Comparison of ENCODE assay signal across 17 cellular contexts in the genomic region with DNA sequence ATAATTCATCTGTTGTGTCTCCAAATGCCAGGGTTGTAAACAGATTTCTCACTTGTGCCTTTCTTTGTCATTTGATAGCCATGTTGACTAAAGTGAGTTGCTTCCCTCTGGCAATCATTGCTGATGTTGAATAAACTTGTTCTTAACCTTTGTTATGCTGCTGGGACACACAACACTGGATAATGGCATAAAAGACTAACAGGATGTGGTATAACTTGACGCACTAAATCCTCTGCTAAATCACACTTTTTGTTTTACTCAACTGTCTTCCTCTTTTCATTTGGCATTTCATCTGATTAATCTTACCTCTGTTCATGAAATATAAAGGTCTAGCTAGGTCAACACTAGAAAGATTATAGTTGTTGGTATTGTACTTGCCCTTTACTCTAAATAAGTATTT. TPM values are rescaled to one million over a fixed set of nuclear protein-coding genes. Genes with fewer than 3 reads are reported as not detected.
DNase-seq lines count a peak whose midpoint lies in the region; ATAC-seq and TF ChIP-seq lines count a peak whose summit lies in the region.
"Had no signal": no experiment of that assay in that cellular context is flagged by ENCODE, and none has a peak within 500 bp of the region (broad histone marks: within the 10 kb centered on the region; RNA-seq: fewer than 3 reads in every experiment).

No MANE protein-coding gene starts in this region.

- peaks cover 2% of the 10 kb centered on the region for H3K36me3 Mint-ChIP-seq in activated CD8-positive, alpha-beta memory T cell treated with anti-CD3 and anti-CD28 coated beads, Interleukin-2, amount 10 ng/mL, durations not matched to agents 7 days and 5 days
- no peaks in the 10 kb centered on the region for H3K36me3 Mint-ChIP-seq in central memory CD8-positive, alpha-beta T cell (ENCODE audit: insufficient read depth)
- H3K36me3 Mint-ChIP-seq in stimulated activated naive B cell treated with anti-CD40 and anti-IgM and Interleukin-4, amounts not matched to agents 10 μg/mL and 1 μg/mL and 100 μg/mL, for 72 hours = no peaks in the 10 kb centered on the region
- H3K36me3 Mint-ChIP-seq: immature natural killer cell had no signal

- no peaks in the 10 kb centered on the region for H3K27me3 ChIP-seq in effector memory CD4-positive, alpha-beta T cell (replicated peaks; ENCODE audit: control insufficient read depth, insufficient read depth, low read length, poor library complexity, severe bottlenecking)
- no peaks in the 10 kb centered on the region for H3K27me3 ChIP-seq in stomach
- H3K27me3 ChIP-seq: gastroesophageal sphincter had no signal

- CTCF ChIA-PET in activated CD8-positive, alpha-beta memory T cell treated with anti-CD3 and anti-CD28 coated beads, Interleukin-2, amount 10 ng/mL, durations not matched to agents 7 days and 5 days (lab: Charles Lee) = no interaction called here

- ATAC-seq in activated CD8-positive, alpha-beta memory T cell treated with anti-CD3 and anti-CD28 coated beads, Interleukin-2, amount 10 ng/mL, durations not matched to agents 7 days and 5 days = peak; percentile 64
- ATAC-seq in central memory CD8-positive, alpha-beta T cell (replicated peaks; ENCODE audit: extremely low read depth, poor library complexity, severe bottlenecking) = peak; percentile 59
- peak; percentile 64 to 84 for ATAC-seq in stimulated activated naive B cell treated with anti-CD40 and anti-IgM and Interleukin-4, amounts not matched to agents 10 μg/mL and 1 μg/mL and 100 μg/mL, for 72 hours (replicated peaks)
- ATAC-seq: gastroesophageal sphincter had no signal

- peaks cover 23% of the 10 kb centered on the region for H3K4me1 Mint-ChIP-seq in activated CD8-positive, alpha-beta memory T cell treated with anti-CD3 and anti-CD28 coated beads, Interleukin-2, amount 10 ng/mL, durations not matched to agents 7 days and 5 days
- no peaks in the 10 kb centered on the region for H3K4me1 Mint-ChIP-seq in central memory CD8-positive, alpha-beta T cell
- no peaks in the 10 kb centered on the region for H3K4me1 Mint-ChIP-seq in stimulated activated naive B cell treated with anti-CD40 and anti-IgM and Interleukin-4, amounts not matched to agents 10 μg/mL and 1 μg/mL and 100 μg/mL, for 72 hours

- no peak for TF ChIP-seq CTCF in stomach (IDR thresholded peaks at IDR 0.05)

- no peak for TF ChIP-seq EP300 in stomach (IDR thresholded peaks at IDR 0.05)

- peaks cover 2% of the 10 kb centered on the region for H3K27me3 Mint-ChIP-seq in activated CD8-positive, alpha-beta memory T cell treated with anti-CD3 and anti-CD28 coated beads, Interleukin-2, amount 10 ng/mL, durations not matched to agents 7 days and 5 days
- no peaks in the 10 kb centered on the region for H3K27me3 Mint-ChIP-seq in central memory CD8-positive, alpha-beta T cell
- no peaks in the 10 kb centered on the region for H3K27me3 Mint-ChIP-seq in stimulated activated naive B cell treated with anti-CD40 and anti-IgM and Interleukin-4, amounts not matched to agents 10 μg/mL and 1 μg/mL and 100 μg/mL, for 72 hours

- H3K9me3 Mint-ChIP-seq in activated CD8-positive, alpha-beta memory T cell treated with anti-CD3 and anti-CD28 coated beads, Interleukin-2, amount 10 ng/mL, durations not matched to agents 7 days and 5 days (ENCODE audit: low read depth) = no peaks in the 10 kb centered on the region
- H3K9me3 Mint-ChIP-seq in central memory CD8-positive, alpha-beta T cell = no peaks in the 10 kb centered on the region
- peaks cover 0 to 1% of the 10 kb centered on the region in 2 donors for H3K9me3 Mint-ChIP-seq in stimulated activated naive B cell treated with anti-CD40 and anti-IgM and Interleukin-4, amounts not matched to agents 10 μg/mL and 1 μg/mL and 100 μg/mL, for 72 hours

- H3K36me3 ChIP-seq in effector memory CD4-positive, alpha-beta T cell (ENCODE audit: control insufficient read depth, insufficient read depth, low read length) = no peaks in the 10 kb centered on the region
- no peaks in the 10 kb centered on the region for H3K36me3 ChIP-seq in stomach
- H3K36me3 ChIP-seq: gastroesophageal sphincter had no signal

- no peak for TF ChIP-seq POLR2A in stomach (IDR thresholded peaks at IDR 0.05)

- peak overlapping the region; percentile 42 for H3K27ac Mint-ChIP-seq in activated CD8-positive, alpha-beta memory T cell treated with anti-CD3 and anti-CD28 coated beads, Interleukin-2, amount 10 ng/mL, durations not matched to agents 7 days and 5 days
- H3K27ac Mint-ChIP-seq in central memory CD8-positive, alpha-beta T cell (ENCODE audit: low read depth) = no peak overlapping the region
- no peak overlapping the region for H3K27ac Mint-ChIP-seq in stimulated activated naive B cell treated with anti-CD40 and anti-IgM and Interleukin-4, amounts not matched to agents 10 μg/mL and 1 μg/mL and 100 μg/mL, for 72 hours
- H3K27ac Mint-ChIP-seq: immature natural killer cell had no signal

- WGBS in stomach, 5 donors = 26 to 44% (median 32%) methylated on average over 1 of the region's 1 CpG

- no peak for DNase-seq in activated CD8-positive, alpha-beta memory T cell treated with anti-CD3 and anti-CD28 coated beads, Interleukin-2, amount 10 ng/mL, durations not matched to agents 7 days and 5 days
- no peak for DNase-seq in activated CD8-positive, alpha-beta memory T cell treated with anti-CD3 and anti-CD28 coated beads, Interleukin-2, amount 50 U/mL, for 48 hours
- peak; percentile 73 for DNase-seq in MV-4-11 (lab: John Stamatoyannopoulos, UW)
- DNase-seq in central memory CD8-positive, alpha-beta T cell (ENCODE audit: low spot score in 2 of 2) = no peak
- no peak for DNase-seq in stimulated activated naive B cell treated with anti-CD40 and anti-IgM and Interleukin-4, amounts not matched to agents 10 μg/mL and 1 μg/mL and 100 μg/mL, for 72 hours
- DNase-seq in effector memory CD4-positive, alpha-beta T cell = no peak
- DNase-seq in hippocampal formation (lab: John Stamatoyannopoulos, UW) = no peak
- no peak for DNase-seq in stomach
- DNase-seq: dorsolateral prefrontal cortex, NCI-H1092, NCI-H446 treated with DMSO at 0.1 percent for 48 hours, PC-9, substantia nigra, SW 1271 had no signal

- no peak overlapping the region for H3K4me3 Mint-ChIP-seq in activated CD8-positive, alpha-beta memory T cell treated with anti-CD3 and anti-CD28 coated beads, Interleukin-2, amount 10 ng/mL, durations not matched to agents 7 days and 5 days
- H3K4me3 Mint-ChIP-seq in central memory CD8-positive, alpha-beta T cell = no peak overlapping the region
- no peak overlapping the region for H3K4me3 Mint-ChIP-seq in stimulated activated naive B cell treated with anti-CD40 and anti-IgM and Interleukin-4, amounts not matched to agents 10 μg/mL and 1 μg/mL and 100 μg/mL, for 72 hours
- H3K4me3 Mint-ChIP-seq: immature natural killer cell had no signal

- H3K27ac ChIP-seq in effector memory CD4-positive, alpha-beta T cell (ENCODE audit: insufficient read depth, low read length, poor library complexity, severe bottlenecking) = no peak overlapping the region
- no peak overlapping the region for H3K27ac ChIP-seq in stomach
- H3K27ac ChIP-seq: dorsolateral prefrontal cortex, gastroesophageal sphincter, PC-9 had no signal

- no peak overlapping the region for H3K4me3 ChIP-seq in effector memory CD4-positive, alpha-beta T cell (ENCODE audit: insufficient read depth, low read depth, low read length, poor library complexity, severe bottlenecking)
- no peak overlapping the region for H3K4me3 ChIP-seq in stomach
- H3K4me3 ChIP-seq: dorsolateral prefrontal cortex, gastroesophageal sphincter, PC-9 had no signal

- no peaks in the 10 kb centered on the region for H3K4me1 ChIP-seq in effector memory CD4-positive, alpha-beta T cell (ENCODE audit: control insufficient read depth, insufficient read depth, low read length, poor library complexity, severe bottlenecking)
- peaks cover 0 to 14% (median 0%) of the 10 kb centered on the region in 4 donors for H3K4me1 ChIP-seq in stomach
- H3K4me1 ChIP-seq: gastroesophageal sphincter had no signal

- intact Hi-C loops in stomach (cut with DNase I; ENCODE audit: low total_unique reads) = no loop called here

- H3K9me3 ChIP-seq in effector memory CD4-positive, alpha-beta T cell (ENCODE audit: control insufficient read depth, low read length) = no peaks in the 10 kb centered on the region
- H3K9me3 ChIP-seq in stomach = no peaks in the 10 kb centered on the region
- H3K9me3 ChIP-seq: gastroesophageal sphincter had no signal

RNA-seq across cellular contexts. Expression of a gene that starts 17.6 kb away (rescaled TPM):
- not detected for total RNA-seq in activated CD8-positive, alpha-beta memory T cell treated with anti-CD3 and anti-CD28 coated beads, Interleukin-2, amount 10 ng/mL, durations not matched to agents 7 days and 5 days
- total RNA-seq in stomach = 10 to 100 TPM in 2 of 5 donors, 1 to 10 TPM in 2, not detected in 1; 1.3 to 40.1 (median 13.4) TPM
- polyA plus RNA-seq in stomach = 10 to 100 TPM in 1 of 3 donors, 1 to 10 TPM in 1, not detected in 1; 4.9 to 21.2 TPM
- total RNA-seq: PC-9 had no signal

RNA-seq across cellular contexts. Expression of a gene that starts 22.4 kb away (rescaled TPM):
- not detected for total RNA-seq in activated CD8-positive, alpha-beta memory T cell treated with anti-CD3 and anti-CD28 coated beads, Interleukin-2, amount 10 ng/mL, durations not matched to agents 7 days and 5 days
- total RNA-seq in stomach = 10 to 100 TPM in 2 of 5 donors, 1 to 10 TPM in 2, not detected in 1; 3.5 to 94.6 (median 25.2) TPM
- polyA plus RNA-seq in stomach = 10 to 100 TPM in 2 of 3 donors, 1 to 10 TPM in 1; 2.7 to 39.7 (median 18.5) TPM
- total RNA-seq: PC-9 had no signal
- polyA plus RNA-seq: immature natural killer cell had no signal

RNA-seq across cellular contexts. Expression of a gene that starts 28.1 kb away (rescaled TPM):
- total RNA-seq in activated CD8-positive, alpha-beta memory T cell treated with anti-CD3 and anti-CD28 coated beads, Interleukin-2, amount 10 ng/mL, durations not matched to agents 7 days and 5 days = not detected
- 1 to 10 TPM in 1 of 5 donors, not detected in 4; 6.6 TPM for total RNA-seq in stomach
- 1 to 10 TPM in 1 of 3 donors, not detected in 2; 2.4 TPM for polyA plus RNA-seq in stomach
- total RNA-seq: gastroesophageal sphincter, PC-9 had no signal
- polyA plus RNA-seq: AG04450 had no signal

RNA-seq across cellular contexts. Expression of a gene that starts 34.2 kb away (rescaled TPM):
- not detected for total RNA-seq in activated CD8-positive, alpha-beta memory T cell treated with anti-CD3 and anti-CD28 coated beads, Interleukin-2, amount 10 ng/mL, durations not matched to agents 7 days and 5 days
- 1 to 10 TPM in 2 of 5 donors, not detected in 3; 1.4 to 5.8 TPM for total RNA-seq in stomach
- 1 to 10 TPM in 2 of 3 donors, not detected in 1; 2.4 to 3.9 TPM for polyA plus RNA-seq in stomach
- total RNA-seq: gastroesophageal sphincter, PC-9 had no signal
- polyA plus RNA-seq: AG04450 had no signal
